ENCODE assay signal across 1 cellular context in the genomic region with DNA sequence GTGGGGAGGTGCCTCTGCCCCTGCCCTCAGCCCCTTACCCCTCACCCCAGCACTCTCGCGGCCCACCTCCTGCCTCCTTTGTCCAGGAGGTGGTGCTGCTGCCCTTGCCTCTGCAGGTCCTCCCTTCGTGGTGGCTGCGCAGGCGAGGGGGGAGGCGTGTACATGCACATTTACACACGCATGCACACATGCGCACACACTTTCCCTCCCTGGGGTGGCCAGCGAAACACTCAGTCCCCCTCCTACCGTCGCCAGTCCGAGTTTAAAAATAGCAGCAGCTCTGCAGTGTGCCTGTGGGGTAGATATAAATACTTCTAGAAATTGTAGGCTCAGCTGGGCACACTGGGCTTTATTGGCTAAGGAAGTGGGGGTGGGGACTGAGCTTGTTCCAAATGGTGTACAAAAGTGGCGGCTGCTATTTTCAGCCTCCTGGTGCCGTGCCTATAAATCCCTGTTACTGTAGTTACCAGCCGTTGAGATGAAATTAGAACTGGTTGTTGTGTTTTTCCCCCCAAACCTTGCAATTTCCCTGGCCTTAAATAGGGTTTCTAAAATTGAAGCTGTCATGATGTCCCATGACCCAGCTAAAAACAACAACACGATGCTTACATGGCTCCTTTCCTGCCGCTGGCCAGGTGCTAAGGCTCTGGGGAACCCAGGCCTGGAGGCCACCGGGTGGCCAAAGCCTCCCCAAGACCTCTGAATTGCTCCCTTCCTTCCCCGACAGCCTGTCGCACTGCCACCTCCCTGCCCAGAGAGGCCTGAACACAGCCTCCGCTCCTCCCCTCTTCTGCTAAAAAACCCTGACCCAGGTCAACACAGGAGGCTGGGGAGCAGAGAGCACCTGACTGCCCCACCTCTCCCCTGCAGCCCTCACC.
TF ChIP-seq lines count a peak whose summit lies in the region.

No MANE protein-coding gene starts in this region.

TF ChIP-seq in WTC11, 78 proteins besides CTCF, POLR2A, EP300 and RAD21 (continued from another document):
- TF ChIP-seq, protein P1, sequence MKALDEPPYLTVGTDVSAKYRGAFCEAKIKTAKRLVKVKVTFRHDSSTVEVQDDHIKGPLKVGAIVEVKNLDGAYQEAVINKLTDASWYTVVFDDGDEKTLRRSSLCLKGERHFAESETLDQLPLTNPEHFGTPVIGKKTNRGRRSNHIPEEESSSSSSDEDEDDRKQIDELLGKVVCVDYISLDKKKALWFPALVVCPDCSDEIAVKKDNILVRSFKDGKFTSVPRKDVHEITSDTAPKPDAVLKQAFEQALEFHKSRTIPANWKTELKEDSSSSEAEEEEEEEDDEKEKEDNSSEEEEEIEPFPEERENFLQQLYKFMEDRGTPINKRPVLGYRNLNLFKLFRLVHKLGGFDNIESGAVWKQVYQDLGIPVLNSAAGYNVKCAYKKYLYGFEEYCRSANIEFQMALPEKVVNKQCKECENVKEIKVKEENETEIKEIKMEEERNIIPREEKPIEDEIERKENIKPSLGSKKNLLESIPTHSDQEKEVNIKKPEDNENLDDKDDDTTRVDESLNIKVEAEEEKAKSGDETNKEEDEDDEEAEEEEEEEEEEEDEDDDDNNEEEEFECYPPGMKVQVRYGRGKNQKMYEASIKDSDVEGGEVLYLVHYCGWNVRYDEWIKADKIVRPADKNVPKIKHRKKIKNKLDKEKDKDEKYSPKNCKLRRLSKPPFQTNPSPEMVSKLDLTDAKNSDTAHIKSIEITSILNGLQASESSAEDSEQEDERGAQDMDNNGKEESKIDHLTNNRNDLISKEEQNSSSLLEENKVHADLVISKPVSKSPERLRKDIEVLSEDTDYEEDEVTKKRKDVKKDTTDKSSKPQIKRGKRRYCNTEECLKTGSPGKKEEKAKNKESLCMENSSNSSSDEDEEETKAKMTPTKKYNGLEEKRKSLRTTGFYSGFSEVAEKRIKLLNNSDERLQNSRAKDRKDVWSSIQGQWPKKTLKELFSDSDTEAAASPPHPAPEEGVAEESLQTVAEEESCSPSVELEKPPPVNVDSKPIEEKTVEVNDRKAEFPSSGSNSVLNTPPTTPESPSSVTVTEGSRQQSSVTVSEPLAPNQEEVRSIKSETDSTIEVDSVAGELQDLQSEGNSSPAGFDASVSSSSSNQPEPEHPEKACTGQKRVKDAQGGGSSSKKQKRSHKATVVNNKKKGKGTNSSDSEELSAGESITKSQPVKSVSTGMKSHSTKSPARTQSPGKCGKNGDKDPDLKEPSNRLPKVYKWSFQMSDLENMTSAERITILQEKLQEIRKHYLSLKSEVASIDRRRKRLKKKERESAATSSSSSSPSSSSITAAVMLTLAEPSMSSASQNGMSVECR (CRISPR knock-in tag; IDR thresholded peaks at IDR 0.05; ENCODE audit: borderline replicate concordance): no peak
- TF ChIP-seq, protein P2, sequence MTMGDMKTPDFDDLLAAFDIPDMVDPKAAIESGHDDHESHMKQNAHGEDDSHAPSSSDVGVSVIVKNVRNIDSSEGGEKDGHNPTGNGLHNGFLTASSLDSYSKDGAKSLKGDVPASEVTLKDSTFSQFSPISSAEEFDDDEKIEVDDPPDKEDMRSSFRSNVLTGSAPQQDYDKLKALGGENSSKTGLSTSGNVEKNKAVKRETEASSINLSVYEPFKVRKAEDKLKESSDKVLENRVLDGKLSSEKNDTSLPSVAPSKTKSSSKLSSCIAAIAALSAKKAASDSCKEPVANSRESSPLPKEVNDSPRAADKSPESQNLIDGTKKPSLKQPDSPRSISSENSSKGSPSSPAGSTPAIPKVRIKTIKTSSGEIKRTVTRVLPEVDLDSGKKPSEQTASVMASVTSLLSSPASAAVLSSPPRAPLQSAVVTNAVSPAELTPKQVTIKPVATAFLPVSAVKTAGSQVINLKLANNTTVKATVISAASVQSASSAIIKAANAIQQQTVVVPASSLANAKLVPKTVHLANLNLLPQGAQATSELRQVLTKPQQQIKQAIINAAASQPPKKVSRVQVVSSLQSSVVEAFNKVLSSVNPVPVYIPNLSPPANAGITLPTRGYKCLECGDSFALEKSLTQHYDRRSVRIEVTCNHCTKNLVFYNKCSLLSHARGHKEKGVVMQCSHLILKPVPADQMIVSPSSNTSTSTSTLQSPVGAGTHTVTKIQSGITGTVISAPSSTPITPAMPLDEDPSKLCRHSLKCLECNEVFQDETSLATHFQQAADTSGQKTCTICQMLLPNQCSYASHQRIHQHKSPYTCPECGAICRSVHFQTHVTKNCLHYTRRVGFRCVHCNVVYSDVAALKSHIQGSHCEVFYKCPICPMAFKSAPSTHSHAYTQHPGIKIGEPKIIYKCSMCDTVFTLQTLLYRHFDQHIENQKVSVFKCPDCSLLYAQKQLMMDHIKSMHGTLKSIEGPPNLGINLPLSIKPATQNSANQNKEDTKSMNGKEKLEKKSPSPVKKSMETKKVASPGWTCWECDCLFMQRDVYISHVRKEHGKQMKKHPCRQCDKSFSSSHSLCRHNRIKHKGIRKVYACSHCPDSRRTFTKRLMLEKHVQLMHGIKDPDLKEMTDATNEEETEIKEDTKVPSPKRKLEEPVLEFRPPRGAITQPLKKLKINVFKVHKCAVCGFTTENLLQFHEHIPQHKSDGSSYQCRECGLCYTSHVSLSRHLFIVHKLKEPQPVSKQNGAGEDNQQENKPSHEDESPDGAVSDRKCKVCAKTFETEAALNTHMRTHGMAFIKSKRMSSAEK (CRISPR knock-in tag; IDR thresholded peaks at IDR 0.05; ENCODE audit: borderline replicate concordance): no peak
- no peak for TF ChIP-seq PRRX2 (CRISPR knock-in tag; IDR thresholded peaks at IDR 0.05)
TF ChIP-seq in WTC11: peak in this region for 0.
